ENCODE assay signal across 18 cellular contexts in genomic region chr14:64688801-64689200, GRCh38. TPM values are rescaled to one million over a fixed set of nuclear protein-coding genes. Genes with fewer than 3 reads are reported as not detected.
DNase-seq lines count a peak whose midpoint lies in the region; ATAC-seq and TF ChIP-seq lines count a peak whose summit lies in the region.
"Had no signal": no experiment of that assay in that cellular context is flagged by ENCODE, and none has a peak within 500 bp of the region (broad histone marks: within the 10 kb centered on the region; RNA-seq: fewer than 3 reads in every experiment).

No MANE protein-coding gene starts in this region.

- H3K4me1 ChIP-seq in CD4-positive, alpha-beta memory T cell (ENCODE audit: insufficient read depth, low read length): peaks cover 29% of the 10 kb centered on the region
- peaks cover 28% of the 10 kb centered on the region for H3K4me1 ChIP-seq in Loucy (ENCODE audit: insufficient read depth, low read length, poor library complexity, severe bottlenecking)
- H3K4me1 ChIP-seq in mucosa of descending colon (ENCODE audit: low read depth): peaks cover 30% of the 10 kb centered on the region

- no peaks in the 10 kb centered on the region for H3K36me3 ChIP-seq in CD4-positive, alpha-beta memory T cell (ENCODE audit: insufficient read depth, low read length)
- H3K36me3 ChIP-seq in Loucy (ENCODE audit: insufficient read depth, low read length) (no peaks in the 10 kb centered on the region), mucosa of descending colon (ENCODE audit: low read depth) (no peaks in the 10 kb centered on the region)
- H3K36me3 ChIP-seq: lower lobe of right lung had no signal

- CTCF ChIA-PET in CD4-positive, alpha-beta memory T cell (lab: Charles Lee; ENCODE audit: partially characterized antibody): interaction anchor here (0.9 to 2.6 kb wide), 15 partner anchors 9 to 79 kb away, joined by 3 to 14 read pairs (median 4); partner anchors contain the start of gene PLEKHG3

- peak overlapping the region in 6 of 7 donors; percentile 49 to 87 (median 70) for H3K27ac Mint-ChIP-seq in CD4-positive, alpha-beta memory T cell
- H3K27ac Mint-ChIP-seq: activated naive CD4-positive, alpha-beta T cell treated with anti-CD3 and anti-CD28 coated beads, Interleukin-2, amount 10 ng/mL, durations not matched to agents 7 days and 5 days; T-helper 1 cell treated with Interleukin-12 subunit alpha and Interleukin-12 subunit beta and Interleukin-4 antibody, amounts not matched to agents 30 μg/mL and 1 μg/mL, for 36 hours had no signal

- peak overlapping the region; percentile 26 for H3K4me2 ChIP-seq in Loucy (ENCODE audit: low read depth, low read length, poor library complexity, severe bottlenecking)

- no peak overlapping the region for H2AFZ ChIP-seq in Loucy (ENCODE audit: low read length)

- intact Hi-C loops in CD4-positive, alpha-beta memory T cell (cut with micrococcal nuclease): loop anchor here (2.0 to 5.0 kb wide), 2 partner anchors 16 to 68 kb away; partner anchors contain the start of gene PLEKHG3
- intact Hi-C loops in mucosa of descending colon (cut with DNase I, micrococcal nuclease): no loop called here

- POLR2A ChIA-PET in CD4-positive, alpha-beta memory T cell (lab: Charles Lee; ENCODE audit: partially characterized antibody): interaction anchor here (0.8 to 15.4 kb wide), 9 partner anchors 9 to 73 kb away, joined by 3 to 178 read pairs (median 6); partner anchors contain the start of gene PLEKHG3

- H3K9me3 ChIP-seq in CD4-positive, alpha-beta memory T cell (ENCODE audit: control insufficient read depth in 1 of 2, low read length in 2 of 2): no peaks in the 10 kb centered on the region
- H3K9me3 ChIP-seq in Loucy (ENCODE audit: insufficient read depth, low read depth, low read length): no peaks in the 10 kb centered on the region
- H3K9me3 ChIP-seq in mucosa of descending colon: no peaks in the 10 kb centered on the region
- H3K9me3 ChIP-seq: lower lobe of right lung had no signal

- ATAC-seq in mucosa of descending colon: peak; percentile 77
- ATAC-seq in stimulated activated naive CD8-positive, alpha-beta T cell treated with anti-CD3 and anti-CD28 coated beads, Interleukin-15, Interleukin-2, amounts not matched to agents 100 U/mL and 50 U/mL, for 24 hours: no peak
- ATAC-seq: GM12878 had no signal

- H3K27me3 ChIP-seq in CD4-positive, alpha-beta memory T cell (ENCODE audit: insufficient read depth, low read length): no peaks in the 10 kb centered on the region
- no peaks in the 10 kb centered on the region for H3K27me3 ChIP-seq in Loucy (ENCODE audit: insufficient read depth, low read length, poor library complexity, severe bottlenecking)

- no peaks in the 10 kb centered on the region for H4K20me1 ChIP-seq in Loucy (ENCODE audit: insufficient read depth, low read length, poor library complexity, severe bottlenecking)

- DNase-seq in CD4-positive, alpha-beta memory T cell: peak in 1 of 5 donors; percentile 48
- peak; percentile 19 for DNase-seq in central memory CD4-positive, alpha-beta T cell
- DNase-seq in mucosa of descending colon (no peak), NCI-H82 (lab: John Stamatoyannopoulos, UW) (no peak), Ammon's horn (ENCODE audit: low spot score) (no peak), NCI-H1092 treated with DMSO at 0.1 percent for 48 hours (lab: John Stamatoyannopoulos, UW) (no peak)
- no peak for DNase-seq in stimulated activated naive CD8-positive, alpha-beta T cell treated with anti-CD3 and anti-CD28 coated beads, Interleukin-15, Interleukin-2, amounts not matched to agents 100 U/mL and 50 U/mL, for 24 hours
- DNase-seq: activated CD4-positive, CD25-positive, alpha-beta regulatory T cell treated with anti-CD3 and anti-CD28 coated beads, Interleukin-2, amount 50 U/mL, for 72 hours; activated naive CD4-positive, alpha-beta T cell treated with anti-CD3 and anti-CD28 coated beads, Interleukin-2, amount 10 ng/mL, durations not matched to agents 7 days and 5 days; lower lobe of right lung; NCI-H187 treated with DMSO at 0.1 percent for 48 hours; NCI-H774; nephron progenitor cell; retina; stimulated activated CD4-positive, alpha-beta T cell treated with anti-CD3 and anti-CD28 coated beads, Interleukin-15, amount 100 ng/mL, for 24 hours had no signal

- H3K9ac ChIP-seq in Loucy (ENCODE audit: low read depth, low read length, poor library complexity, severe bottlenecking): no peak overlapping the region

- H3K4me1 Mint-ChIP-seq in CD4-positive, alpha-beta memory T cell: peaks cover 31 to 64% (median 43%) of the 10 kb centered on the region in 4 donors

- H3F3A ChIP-seq in Loucy (ENCODE audit: low read depth): 0 out of 2 replicates have a peak, but pooled peaks cover 3% of the 10 kb centered on the region

- H3K27me3 Mint-ChIP-seq in CD4-positive, alpha-beta memory T cell: no peaks in the 10 kb centered on the region

- H3K9me3 Mint-ChIP-seq in CD4-positive, alpha-beta memory T cell: peaks cover 0 to 2% (median 0%) of the 10 kb centered on the region in 8 donors
- H3K9me3 Mint-ChIP-seq: activated naive CD4-positive, alpha-beta T cell treated with anti-CD3 and anti-CD28 coated beads, Interleukin-2, amount 10 ng/mL, durations not matched to agents 7 days and 5 days; nephron progenitor cell; T-helper 1 cell treated with Interleukin-12 subunit alpha and Interleukin-12 subunit beta and Interleukin-4 antibody, amounts not matched to agents 30 μg/mL and 1 μg/mL, for 36 hours had no signal

- no peaks in the 10 kb centered on the region for H3K9me2 ChIP-seq in Loucy (replicated peaks; ENCODE audit: low read depth, low read length)

- no peak overlapping the region for H3K27ac ChIP-seq in CD4-positive, alpha-beta memory T cell (ENCODE audit: low read depth, low read length)
- H3K27ac ChIP-seq: lower lobe of right lung had no signal

- peak overlapping the region in 7 of 8 donors; percentile 52 to 77 (median 71) for H3K4me3 Mint-ChIP-seq in CD4-positive, alpha-beta memory T cell
- H3K4me3 Mint-ChIP-seq: activated naive CD4-positive, alpha-beta T cell treated with anti-CD3 and anti-CD28 coated beads, Interleukin-2, amount 10 ng/mL, durations not matched to agents 7 days and 5 days; nephron progenitor cell; T-helper 1 cell treated with Interleukin-12 subunit alpha and Interleukin-12 subunit beta and Interleukin-4 antibody, amounts not matched to agents 30 μg/mL and 1 μg/mL, for 36 hours had no signal

- no peaks in the 10 kb centered on the region for H3K79me2 ChIP-seq in Loucy (ENCODE audit: insufficient read depth, low read length)

- TF ChIP-seq CTCF in Loucy (conservative IDR thresholded peaks at IDR 0.05; ENCODE audit: low read length) (no peak), mucosa of descending colon (IDR thresholded peaks at IDR 0.05) (no peak)

- H3K36me3 Mint-ChIP-seq in CD4-positive, alpha-beta memory T cell: no peaks in the 10 kb centered on the region
- H3K36me3 Mint-ChIP-seq: activated naive CD4-positive, alpha-beta T cell treated with anti-CD3 and anti-CD28 coated beads, Interleukin-2, amount 10 ng/mL, durations not matched to agents 7 days and 5 days had no signal

- no peak overlapping the region for H3K4me3 ChIP-seq in CD4-positive, alpha-beta memory T cell (ENCODE audit: low read length in 2 of 2)
- H3K4me3 ChIP-seq in Loucy (ENCODE audit: low read length, poor library complexity, severe bottlenecking) (no peak overlapping the region), mucosa of descending colon (no peak overlapping the region)
- H3K4me3 ChIP-seq: GM12878, lower lobe of right lung had no signal

RNA-seq across cellular contexts. Expression of gene PLEKHG3, which starts 15.4 kb away (rescaled TPM):
- total RNA-seq in CD4-positive, alpha-beta memory T cell: 10 to 100 TPM; 53.3 to 56.5 TPM
- polyA plus RNA-seq in CD4-positive, alpha-beta memory T cell: 10 to 100 TPM; 10.8 to 62.6 TPM
- 10 to 100 TPM; 72.0 to 96.6 (median 91.4) TPM for total RNA-seq in mucosa of descending colon
